In genomic region chr12:111297703-111298426, GRCh38 we compare ENCODE assay signal across 11 cellular contexts.
DNase-seq lines count a peak whose midpoint lies in the region; ATAC-seq and TF ChIP-seq lines count a peak whose summit lies in the region.
"Had no signal": no experiment of that assay in that cellular context is flagged by ENCODE, and none has a peak within 500 bp of the region (broad histone marks: within the 10 kb centered on the region; RNA-seq: fewer than 3 reads in every experiment).

No MANE protein-coding gene starts in this region.

- H3K4me3 ChIP-seq in HUES64 (ENCODE audit: low read length) (no peak overlapping the region), brain microvascular endothelial cell (ENCODE audit: low read depth, low read length) (no peak overlapping the region)

- H3K9me3 ChIP-seq in HUES64 (ENCODE audit: insufficient read depth, low read depth, low read length) = no peaks in the 10 kb centered on the region

- in situ Hi-C loops in brain microvascular endothelial cell (cut with HindIII; ENCODE audit: low pct_ligation_motif_present, low sequenced_read_pairs) = no loop called here

- no peak overlapping the region for H3K9ac ChIP-seq in HUES64 (ENCODE audit: low read depth, low read length)

- H3K4me1 ChIP-seq in HUES64 (ENCODE audit: insufficient read depth, low read length) = no peaks in the 10 kb centered on the region

- H3K36me3 ChIP-seq in HUES64 (ENCODE audit: insufficient read depth, low read length) (no peaks in the 10 kb centered on the region), brain microvascular endothelial cell (replicated peaks) (no peaks in the 10 kb centered on the region)

- DNase-seq in brain microvascular endothelial cell = no peak
- DNase-seq in islet precursor cell = peak; percentile 74
- no peak for DNase-seq in activated T-cell treated with anti-CD3 and anti-CD28 coated beads, Interleukin-2, amount 50 U/mL, for 48 hours
- no peak for DNase-seq in superior temporal gyrus (ENCODE audit: extremely low spot score)
- DNase-seq in stimulated activated naive CD8-positive, alpha-beta T cell treated with anti-CD3 and anti-CD28 coated beads, Interleukin-15, Interleukin-2, amounts not matched to agents 100 U/mL and 50 U/mL, for 24 hours = no peak
- no peak for DNase-seq in NCI-H1048 (lab: John Stamatoyannopoulos, UW)
- DNase-seq: CD8-positive, alpha-beta memory T cell; NCI-H1436 treated with DMSO at 0.1 percent for 48 hours; NCI-H2081 treated with DMSO at 0.1 percent for 48 hours; NCI-H524 treated with DMSO at 0.1 percent for 48 hours had no signal

- no peaks in the 10 kb centered on the region for H3K27me3 ChIP-seq in HUES64 (ENCODE audit: insufficient read depth, low read length)
- H3K27me3 ChIP-seq in brain microvascular endothelial cell (replicated peaks) = no peaks in the 10 kb centered on the region

- no peak for ATAC-seq in stimulated activated naive CD8-positive, alpha-beta T cell treated with anti-CD3 and anti-CD28 coated beads, Interleukin-15, Interleukin-2, amounts not matched to agents 100 U/mL and 50 U/mL, for 24 hours

- WGBS in HUES64 = 76% methylated on average over 11 of the region's 12 CpGs

- TF ChIP-seq CTCF in brain microvascular endothelial cell (IDR thresholded peaks at IDR 0.05; ENCODE audit: low read depth, low read length, missing control alignments) = peak; percentile 30

- peak overlapping the region; percentile 60 for H3K27ac ChIP-seq in HUES64 (ENCODE audit: low read depth, low read length)
- no peak overlapping the region for H3K27ac ChIP-seq in brain microvascular endothelial cell
